Comparison of ENCODE assay signal across 2 cellular contexts in the genomic region with DNA sequence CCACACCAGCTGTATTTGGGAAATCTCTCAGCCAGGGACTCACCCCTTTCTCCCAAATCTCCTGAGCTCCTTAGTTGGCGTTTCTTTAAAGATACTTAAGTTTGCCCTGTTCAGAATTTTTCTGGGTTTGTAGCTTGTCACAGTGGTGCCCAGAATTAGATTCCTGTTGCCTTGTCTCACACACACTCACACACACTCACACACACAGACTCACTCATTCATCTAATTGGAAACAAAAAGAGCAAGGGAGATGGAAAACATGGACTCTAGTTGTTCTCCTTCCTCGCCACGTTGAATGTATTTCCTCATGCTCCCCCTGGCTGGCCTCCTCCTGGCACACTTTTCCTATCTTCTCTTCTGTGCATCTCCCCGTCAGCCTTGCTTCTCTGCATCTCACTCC.
TF ChIP-seq lines count a peak whose summit lies in the region.

No MANE protein-coding gene starts in this region.

TF ChIP-seq in IMR-90, 13 proteins besides CTCF, POLR2A, EP300 and RAD21:
- TF ChIP-seq MAFK (IDR thresholded peaks at IDR 0.05; ENCODE audit: low read depth, low read length) (no peak), CHD1 (IDR thresholded peaks at IDR 0.05; ENCODE audit: low read depth, low read length) (no peak), FOS (IDR thresholded peaks at IDR 0.05; ENCODE audit: low read depth, low read length) (no peak), MAZ (IDR thresholded peaks at IDR 0.05; ENCODE audit: borderline replicate concordance, low read depth, low read length) (no peak), MXI1 (IDR thresholded peaks at IDR 0.05; ENCODE audit: borderline replicate concordance, low read depth, low read length) (no peak)
- TF ChIP-seq, protein P1, sequence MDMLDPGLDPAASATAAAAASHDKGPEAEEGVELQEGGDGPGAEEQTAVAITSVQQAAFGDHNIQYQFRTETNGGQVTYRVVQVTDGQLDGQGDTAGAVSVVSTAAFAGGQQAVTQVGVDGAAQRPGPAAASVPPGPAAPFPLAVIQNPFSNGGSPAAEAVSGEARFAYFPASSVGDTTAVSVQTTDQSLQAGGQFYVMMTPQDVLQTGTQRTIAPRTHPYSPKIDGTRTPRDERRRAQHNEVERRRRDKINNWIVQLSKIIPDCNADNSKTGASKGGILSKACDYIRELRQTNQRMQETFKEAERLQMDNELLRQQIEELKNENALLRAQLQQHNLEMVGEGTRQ (IDR thresholded peaks at IDR 0.05; ENCODE audit: low read depth, low read length): no peak

TF ChIP-seq in GM23338, 12 proteins besides CTCF, POLR2A, EP300 and RAD21:
- TF ChIP-seq NANOG (IDR thresholded peaks at IDR 0.05; ENCODE audit: borderline replicate concordance) (no peak), ZNF331 (CRISPR knock-in tag; IDR thresholded peaks at IDR 0.05; ENCODE audit: low read depth) (no peak), EZH2phosphoT487 (IDR thresholded peaks at IDR 0.05; ENCODE audit: unreplicated experiment) (no peak), EZH2 (IDR thresholded peaks at IDR 0.05; ENCODE audit: low read depth, unreplicated experiment) (no peak)
- TF ChIP-seq, protein P2, sequence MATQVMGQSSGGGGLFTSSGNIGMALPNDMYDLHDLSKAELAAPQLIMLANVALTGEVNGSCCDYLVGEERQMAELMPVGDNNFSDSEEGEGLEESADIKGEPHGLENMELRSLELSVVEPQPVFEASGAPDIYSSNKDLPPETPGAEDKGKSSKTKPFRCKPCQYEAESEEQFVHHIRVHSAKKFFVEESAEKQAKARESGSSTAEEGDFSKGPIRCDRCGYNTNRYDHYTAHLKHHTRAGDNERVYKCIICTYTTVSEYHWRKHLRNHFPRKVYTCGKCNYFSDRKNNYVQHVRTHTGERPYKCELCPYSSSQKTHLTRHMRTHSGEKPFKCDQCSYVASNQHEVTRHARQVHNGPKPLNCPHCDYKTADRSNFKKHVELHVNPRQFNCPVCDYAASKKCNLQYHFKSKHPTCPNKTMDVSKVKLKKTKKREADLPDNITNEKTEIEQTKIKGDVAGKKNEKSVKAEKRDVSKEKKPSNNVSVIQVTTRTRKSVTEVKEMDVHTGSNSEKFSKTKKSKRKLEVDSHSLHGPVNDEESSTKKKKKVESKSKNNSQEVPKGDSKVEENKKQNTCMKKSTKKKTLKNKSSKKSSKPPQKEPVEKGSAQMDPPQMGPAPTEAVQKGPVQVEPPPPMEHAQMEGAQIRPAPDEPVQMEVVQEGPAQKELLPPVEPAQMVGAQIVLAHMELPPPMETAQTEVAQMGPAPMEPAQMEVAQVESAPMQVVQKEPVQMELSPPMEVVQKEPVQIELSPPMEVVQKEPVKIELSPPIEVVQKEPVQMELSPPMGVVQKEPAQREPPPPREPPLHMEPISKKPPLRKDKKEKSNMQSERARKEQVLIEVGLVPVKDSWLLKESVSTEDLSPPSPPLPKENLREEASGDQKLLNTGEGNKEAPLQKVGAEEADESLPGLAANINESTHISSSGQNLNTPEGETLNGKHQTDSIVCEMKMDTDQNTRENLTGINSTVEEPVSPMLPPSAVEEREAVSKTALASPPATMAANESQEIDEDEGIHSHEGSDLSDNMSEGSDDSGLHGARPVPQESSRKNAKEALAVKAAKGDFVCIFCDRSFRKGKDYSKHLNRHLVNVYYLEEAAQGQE (IDR thresholded peaks at IDR 0.05; ENCODE audit: unreplicated experiment): no peak
- TF ChIP-seq, protein P3, sequence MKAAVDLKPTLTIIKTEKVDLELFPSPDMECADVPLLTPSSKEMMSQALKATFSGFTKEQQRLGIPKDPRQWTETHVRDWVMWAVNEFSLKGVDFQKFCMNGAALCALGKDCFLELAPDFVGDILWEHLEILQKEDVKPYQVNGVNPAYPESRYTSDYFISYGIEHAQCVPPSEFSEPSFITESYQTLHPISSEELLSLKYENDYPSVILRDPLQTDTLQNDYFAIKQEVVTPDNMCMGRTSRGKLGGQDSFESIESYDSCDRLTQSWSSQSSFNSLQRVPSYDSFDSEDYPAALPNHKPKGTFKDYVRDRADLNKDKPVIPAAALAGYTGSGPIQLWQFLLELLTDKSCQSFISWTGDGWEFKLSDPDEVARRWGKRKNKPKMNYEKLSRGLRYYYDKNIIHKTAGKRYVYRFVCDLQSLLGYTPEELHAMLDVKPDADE (IDR thresholded peaks at IDR 0.05): no peak
- TF ChIP-seq, protein P4, sequence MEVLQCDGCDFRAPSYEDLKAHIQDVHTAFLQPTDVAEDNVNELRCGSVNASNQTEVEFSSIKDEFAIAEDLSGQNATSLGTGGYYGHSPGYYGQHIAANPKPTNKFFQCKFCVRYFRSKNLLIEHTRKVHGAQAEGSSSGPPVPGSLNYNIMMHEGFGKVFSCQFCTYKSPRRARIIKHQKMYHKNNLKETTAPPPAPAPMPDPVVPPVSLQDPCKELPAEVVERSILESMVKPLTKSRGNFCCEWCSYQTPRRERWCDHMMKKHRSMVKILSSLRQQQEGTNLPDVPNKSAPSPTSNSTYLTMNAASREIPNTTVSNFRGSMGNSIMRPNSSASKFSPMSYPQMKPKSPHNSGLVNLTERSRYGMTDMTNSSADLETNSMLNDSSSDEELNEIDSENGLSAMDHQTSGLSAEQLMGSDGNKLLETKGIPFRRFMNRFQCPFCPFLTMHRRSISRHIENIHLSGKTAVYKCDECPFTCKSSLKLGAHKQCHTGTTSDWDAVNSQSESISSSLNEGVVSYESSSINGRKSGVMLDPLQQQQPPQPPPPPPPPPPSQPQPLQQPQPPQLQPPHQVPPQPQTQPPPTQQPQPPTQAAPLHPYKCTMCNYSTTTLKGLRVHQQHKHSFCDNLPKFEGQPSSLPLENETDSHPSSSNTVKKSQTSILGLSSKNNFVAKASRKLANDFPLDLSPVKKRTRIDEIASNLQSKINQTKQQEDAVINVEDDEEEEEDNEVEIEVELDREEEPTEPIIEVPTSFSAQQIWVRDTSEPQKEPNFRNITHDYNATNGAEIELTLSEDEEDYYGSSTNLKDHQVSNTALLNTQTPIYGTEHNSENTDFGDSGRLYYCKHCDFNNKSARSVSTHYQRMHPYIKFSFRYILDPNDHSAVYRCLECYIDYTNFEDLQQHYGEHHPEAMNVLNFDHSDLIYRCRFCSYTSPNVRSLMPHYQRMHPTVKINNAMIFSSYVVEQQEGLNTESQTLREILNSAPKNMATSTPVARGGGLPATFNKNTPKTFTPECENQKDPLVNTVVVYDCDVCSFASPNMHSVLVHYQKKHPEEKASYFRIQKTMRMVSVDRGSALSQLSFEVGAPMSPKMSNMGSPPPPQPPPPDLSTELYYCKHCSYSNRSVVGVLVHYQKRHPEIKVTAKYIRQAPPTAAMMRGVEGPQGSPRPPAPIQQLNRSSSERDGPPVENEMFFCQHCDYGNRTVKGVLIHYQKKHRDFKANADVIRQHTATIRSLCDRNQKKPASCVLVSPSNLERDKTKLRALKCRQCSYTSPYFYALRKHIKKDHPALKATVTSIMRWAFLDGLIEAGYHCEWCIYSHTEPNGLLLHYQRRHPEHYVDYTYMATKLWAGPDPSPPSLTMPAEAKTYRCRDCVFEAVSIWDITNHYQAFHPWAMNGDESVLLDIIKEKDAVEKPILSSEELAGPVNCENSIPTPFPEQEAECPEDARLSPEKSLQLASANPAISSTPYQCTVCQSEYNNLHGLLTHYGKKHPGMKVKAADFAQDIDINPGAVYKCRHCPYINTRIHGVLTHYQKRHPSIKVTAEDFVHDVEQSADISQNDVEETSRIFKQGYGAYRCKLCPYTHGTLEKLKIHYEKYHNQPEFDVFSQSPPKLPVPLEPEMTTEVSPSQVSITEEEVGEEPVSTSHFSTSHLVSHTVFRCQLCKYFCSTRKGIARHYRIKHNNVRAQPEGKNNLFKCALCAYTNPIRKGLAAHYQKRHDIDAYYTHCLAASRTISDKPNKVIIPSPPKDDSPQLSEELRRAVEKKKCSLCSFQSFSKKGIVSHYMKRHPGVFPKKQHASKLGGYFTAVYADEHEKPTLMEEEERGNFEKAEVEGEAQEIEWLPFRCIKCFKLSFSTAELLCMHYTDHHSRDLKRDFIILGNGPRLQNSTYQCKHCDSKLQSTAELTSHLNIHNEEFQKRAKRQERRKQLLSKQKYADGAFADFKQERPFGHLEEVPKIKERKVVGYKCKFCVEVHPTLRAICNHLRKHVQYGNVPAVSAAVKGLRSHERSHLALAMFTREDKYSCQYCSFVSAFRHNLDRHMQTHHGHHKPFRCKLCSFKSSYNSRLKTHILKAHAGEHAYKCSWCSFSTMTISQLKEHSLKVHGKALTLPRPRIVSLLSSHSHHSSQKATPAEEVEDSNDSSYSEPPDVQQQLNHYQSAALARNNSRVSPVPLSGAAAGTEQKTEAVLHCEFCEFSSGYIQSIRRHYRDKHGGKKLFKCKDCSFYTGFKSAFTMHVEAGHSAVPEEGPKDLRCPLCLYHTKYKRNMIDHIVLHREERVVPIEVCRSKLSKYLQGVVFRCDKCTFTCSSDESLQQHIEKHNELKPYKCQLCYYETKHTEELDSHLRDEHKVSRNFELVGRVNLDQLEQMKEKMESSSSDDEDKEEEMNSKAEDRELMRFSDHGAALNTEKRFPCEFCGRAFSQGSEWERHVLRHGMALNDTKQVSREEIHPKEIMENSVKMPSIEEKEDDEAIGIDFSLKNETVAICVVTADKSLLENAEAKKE (CRISPR knock-in tag; IDR thresholded peaks at IDR 0.05): no peak
